ENCODE assay signal across 1 cellular context in genomic region chrX:69320116-69320515, GRCh38.
TF ChIP-seq lines count a peak whose summit lies in the region.

No MANE protein-coding gene starts in this region.

TF ChIP-seq in WTC11, 78 proteins besides CTCF, POLR2A, EP300 and RAD21 (continued from another document):
- TF ChIP-seq, protein P1, sequence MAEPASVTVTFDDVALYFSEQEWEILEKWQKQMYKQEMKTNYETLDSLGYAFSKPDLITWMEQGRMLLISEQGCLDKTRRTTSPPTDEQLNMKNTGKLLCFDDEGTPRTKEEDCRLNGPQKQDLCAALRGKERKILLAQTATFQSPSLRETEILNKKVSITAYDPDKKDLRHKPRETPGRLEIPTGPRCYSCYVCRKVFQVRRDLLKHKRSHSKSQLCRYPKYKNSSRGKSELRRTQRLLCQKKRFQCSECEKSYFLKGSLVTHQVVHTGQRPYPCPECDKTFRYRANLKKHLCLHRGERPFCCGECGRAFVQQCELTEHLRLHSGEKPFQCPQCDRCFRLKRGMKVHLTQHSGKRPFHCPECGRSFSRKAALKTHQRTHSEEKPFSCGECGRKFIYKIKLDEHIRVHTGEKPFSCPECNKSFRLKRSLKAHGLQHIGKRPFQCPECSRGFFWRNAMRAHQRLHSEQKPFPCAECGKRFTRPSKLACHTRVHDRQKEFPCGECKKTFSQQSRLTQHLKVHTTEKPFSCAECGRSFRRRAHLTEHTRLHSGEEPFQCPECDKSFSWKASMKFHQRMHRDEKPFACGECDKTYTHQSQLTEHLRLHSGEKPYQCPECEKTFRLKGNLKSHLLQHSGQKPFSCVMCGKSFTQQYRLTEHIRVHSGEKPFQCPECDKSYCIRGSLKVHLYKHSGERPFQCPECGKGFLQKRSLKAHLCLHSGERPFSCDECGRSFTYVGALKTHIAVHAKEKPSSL (CRISPR knock-in tag; conservative IDR thresholded peaks at IDR 0.05): no peak
- TF ChIP-seq ZMAT4 (CRISPR knock-in tag; IDR thresholded peaks at IDR 0.05): no peak
